15 cellular contexts compared by ENCODE assay signal in the genomic region with DNA sequence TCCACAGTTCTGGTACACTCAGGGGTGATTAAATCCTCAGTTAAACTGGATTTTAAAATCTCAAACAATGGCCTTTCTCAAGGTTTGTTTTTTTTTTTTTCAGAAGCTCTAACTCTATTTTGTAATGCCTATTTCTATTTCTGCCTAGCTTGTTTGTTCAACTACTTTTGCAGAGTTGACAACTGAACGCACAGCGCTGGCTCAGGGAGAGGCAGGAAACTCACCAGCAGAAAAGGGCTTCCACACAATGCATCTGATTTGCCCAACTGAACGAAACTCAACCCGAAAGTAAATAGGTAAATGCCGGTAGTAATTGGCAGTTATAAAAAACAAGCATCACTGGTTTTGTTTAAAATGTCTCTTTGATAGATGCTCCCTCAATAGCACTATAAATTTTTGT. TPM values are rescaled to one million over a fixed set of nuclear protein-coding genes. Genes with fewer than 3 reads are reported as not detected.
DNase-seq lines count a peak whose midpoint lies in the region; ATAC-seq and TF ChIP-seq lines count a peak whose summit lies in the region.
"Had no signal": no experiment of that assay in that cellular context is flagged by ENCODE, and none has a peak within 500 bp of the region (broad histone marks: within the 10 kb centered on the region; RNA-seq: fewer than 3 reads in every experiment).

No MANE protein-coding gene starts in this region.

- ATAC-seq in left lung = peak; percentile 50
- no peak for ATAC-seq in GM19397 (IDR thresholded peaks at IDR 0.05; ENCODE audit: unreplicated experiment)
- ATAC-seq in Right ventricle myocardium superior (ENCODE audit: poor library complexity) = no peak
- ATAC-seq: GM12878, GM23338 had no signal

- H3K4me1 ChIP-seq in left lung = no peaks in the 10 kb centered on the region
- H3K4me1 ChIP-seq: BLaER1 had no signal

- peaks cover 8 to 27% of the 10 kb centered on the region in 2 donors for H3K27me3 ChIP-seq in left lung
- H3K27me3 ChIP-seq: BLaER1 had no signal

- no peak overlapping the region for H3K27ac ChIP-seq in left lung
- H3K27ac ChIP-seq: BLaER1 had no signal

- no peak overlapping the region for H3K4me3 ChIP-seq in left lung
- H3K4me3 ChIP-seq: BLaER1, GM12878, GM23338 had no signal

- DNase-seq in NCI-H510A treated with DMSO at 0.1 percent for 48 hours (lab: John Stamatoyannopoulos, UW) (peak; percentile 31), NCI-H510A (lab: John Stamatoyannopoulos, UW) (no peak), NCI-H748 treated with DMSO at 0.1 percent for 48 hours (lab: John Stamatoyannopoulos, UW) (peak; percentile 4), left lung (no peak), Right ventricle myocardium superior (no peak), iPS-NIHi7 (ENCODE audit: extremely low spot score) (no peak)
- DNase-seq: 8988T; AML-193; CD8-positive, alpha-beta memory T cell; DMS79; H7 had no signal

- peaks cover 0 to 3% of the 10 kb centered on the region in 2 donors for H3K9me3 ChIP-seq in left lung
- H3K9me3 ChIP-seq: BLaER1 had no signal

- intact Hi-C loops in left lung (cut with DNase I) (no loop called here), Right ventricle myocardium superior (cut with DNase I) (no loop called here)

- no peak for TF ChIP-seq CTCF in left lung (IDR thresholded peaks at IDR 0.05)

- H3K36me3 ChIP-seq in left lung = no peaks in the 10 kb centered on the region
- H3K36me3 ChIP-seq: BLaER1 had no signal

RNA-seq across cellular contexts. Expression of a gene that starts 52.7 kb away (rescaled TPM):
- 10 to 100 TPM; 22.2 to 28.7 TPM for total RNA-seq in left lung
- 16.1 TPM for total RNA-seq in Right ventricle myocardium superior

Comparison
In these comparisons a context has a peak if more than half of its experiments do, and no peak if none do; other contexts are left out.
1. DNase-seq: peak in NCI-H510A treated with DMSO at 0.1 percent for 48 hours (single experiment) and NCI-H748 treated with DMSO at 0.1 percent for 48 hours (single experiment); none in NCI-H510A (single experiment), left lung (0 of 2), Right ventricle myocardium superior (single experiment) and iPS-NIHi7 (single experiment).